ENCODE assay signal across 20 cellular contexts in the genomic region with DNA sequence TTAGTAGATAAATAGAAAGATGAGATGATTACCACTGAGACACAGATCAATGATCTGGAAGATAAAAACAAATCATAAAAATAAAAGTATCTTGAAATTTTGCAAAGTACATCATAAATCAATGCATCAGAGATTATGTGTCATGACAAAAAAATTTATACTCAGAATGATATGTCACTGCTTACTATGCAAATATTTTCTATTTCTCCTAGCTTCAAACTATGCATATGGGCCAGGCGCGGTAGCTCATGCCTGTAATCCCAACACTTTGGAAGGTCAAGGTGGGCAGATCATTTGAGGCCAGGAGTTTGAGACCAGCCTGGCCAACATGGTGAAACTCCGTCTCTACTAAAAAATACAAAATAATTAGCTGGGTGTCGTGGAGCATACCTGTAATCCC.
"Had no signal": no experiment of that assay in that cellular context is flagged by ENCODE, and none has a peak within 500 bp of the region (broad histone marks: within the 10 kb centered on the region; RNA-seq: fewer than 3 reads in every experiment).

No MANE protein-coding gene starts in this region.

- H3K36me3 Mint-ChIP-seq: immature natural killer cell, mesothelial cell of epicardium, naive B cell had no signal

- H3K27me3 Mint-ChIP-seq: effector memory CD8-positive, alpha-beta T cell; naive B cell had no signal

- H3K9me3 Mint-ChIP-seq: dendritic cell treated with granulocyte-macrophage colony-stimulating factor and Interleukin-4, amounts not matched to agents 40 ng/mL and 50 ng/mL, for 4 days; effector memory CD8-positive, alpha-beta T cell; endodermal cell; immature natural killer cell; mesothelial cell of epicardium; naive B cell had no signal

- H3K27ac Mint-ChIP-seq: dendritic cell treated with granulocyte-macrophage colony-stimulating factor and Interleukin-4, amounts not matched to agents 40 ng/mL and 50 ng/mL, for 4 days; effector memory CD8-positive, alpha-beta T cell; endodermal cell; immature natural killer cell; mesothelial cell of epicardium; naive B cell had no signal

- H3K4me1 ChIP-seq: colonic mucosa, gastroesophageal sphincter, left lung, lower lobe of right lung had no signal

- DNase-seq: colonic mucosa; cortex of kidney; effector CD8-positive, alpha-beta T cell; effector memory CD8-positive, alpha-beta T cell; endodermal cell; esophagus squamous epithelium; heart left ventricle; islet precursor cell; left cardiac atrium; left lung; left ventricle myocardium superior; lower lobe of right lung; mucosa of descending colon had no signal

- H3K4me3 ChIP-seq: colonic mucosa, esophagus squamous epithelium, gastroesophageal sphincter, heart left ventricle, hepatocyte, left lung, lower lobe of right lung, mucosa of descending colon had no signal

- H3K4me1 Mint-ChIP-seq: endodermal cell, immature natural killer cell, mesothelial cell of epicardium, naive B cell had no signal

- H3K36me3 ChIP-seq: colonic mucosa, esophagus squamous epithelium, gastroesophageal sphincter, heart left ventricle, left lung, lower lobe of right lung had no signal

- H3K4me3 Mint-ChIP-seq: dendritic cell treated with granulocyte-macrophage colony-stimulating factor and Interleukin-4, amounts not matched to agents 40 ng/mL and 50 ng/mL, for 4 days; effector memory CD8-positive, alpha-beta T cell; endodermal cell; immature natural killer cell; mesothelial cell of epicardium; naive B cell had no signal

- H3K27me3 ChIP-seq: colonic mucosa, esophagus squamous epithelium, gastroesophageal sphincter, heart left ventricle, hepatocyte, left lung had no signal

- H3K27ac ChIP-seq: colonic mucosa, epithelial cell of prostate, esophagus squamous epithelium, gastroesophageal sphincter, heart left ventricle, hepatocyte, left lung, lower lobe of right lung had no signal

- H3K9me3 ChIP-seq: colonic mucosa, esophagus squamous epithelium, gastroesophageal sphincter, heart left ventricle, left lung, lower lobe of right lung, mucosa of descending colon had no signal
